ENCODE assay signal across 9 cellular contexts in genomic region chr15:74870496-74871213, GRCh38. TPM values are rescaled to one million over a fixed set of nuclear protein-coding genes. Genes with fewer than 3 reads are reported as not detected.
DNase-seq lines count a peak whose midpoint lies in the region; ATAC-seq, FAIRE-seq and TF ChIP-seq lines count a peak whose summit lies in the region.
"Had no signal": no experiment of that assay in that cellular context is flagged by ENCODE, and none has a peak within 500 bp of the region (broad histone marks: within the 10 kb centered on the region; RNA-seq: fewer than 3 reads in every experiment).

No MANE protein-coding gene starts in this region.

- DNase-seq in GM12864 (ENCODE audit: low read depth) (no peak), Peyer's patch (no peak), epithelial cell of esophagus (ENCODE audit: low read depth) (peak; percentile 81), gastrocnemius medialis (no peak), NCI-H446 treated with DMSO at 0.1 percent for 48 hours (lab: John Stamatoyannopoulos, UW) (no peak), putamen (ENCODE audit: low spot score) (no peak), urothelium cell line (ENCODE audit: low spot score) (no peak)

- H3K4me1 ChIP-seq in Peyer's patch (peaks cover 8 to 65% (median 37%) of the 10 kb centered on the region in 4 donors), gastrocnemius medialis (peaks cover 64 to 74% of the 10 kb centered on the region in 2 donors)

- TF ChIP-seq POLR2A in Peyer's patch (IDR thresholded peaks at IDR 0.05) (no peak), gastrocnemius medialis (IDR thresholded peaks at IDR 0.05) (no peak)

- ATAC-seq in gastrocnemius medialis (no peak), GM18520 (IDR thresholded peaks at IDR 0.05; ENCODE audit: unreplicated experiment) (no peak)

- H3K27ac ChIP-seq in Peyer's patch (peak overlapping the region; percentile 62 to 98 (median 94)), gastrocnemius medialis (peak overlapping the region; percentile 94 to 99 (median 96))

- TF ChIP-seq CTCF in GM12864 (IDR thresholded peaks at IDR 0.05; ENCODE audit: low read depth, low read length, missing control alignments) (no peak), Peyer's patch (IDR thresholded peaks at IDR 0.05) (no peak), epithelial cell of esophagus (IDR thresholded peaks at IDR 0.05; ENCODE audit: insufficient read depth, low read depth, low read length, missing control alignments) (no peak), gastrocnemius medialis (IDR thresholded peaks at IDR 0.05 in 4 of 5, conservative IDR thresholded peaks at IDR 0.05 in 1 of 5) (no peak)

- in situ Hi-C loops in gastrocnemius medialis (cut with MboI; ENCODE audit: low sequenced_read_pairs in 4 of 4): no loop called here

- peak overlapping the region; percentile 93 for H3K4me3 ChIP-seq in GM12864 (ENCODE audit: low read depth, low read length)
- peak overlapping the region in 2 of 4 donors; percentile 4 to 74 for H3K4me3 ChIP-seq in Peyer's patch
- H3K4me3 ChIP-seq in epithelial cell of esophagus (ENCODE audit: low read length): no peak overlapping the region
- no peak overlapping the region for H3K4me3 ChIP-seq in gastrocnemius medialis

- H3K9me3 ChIP-seq in Peyer's patch (no peaks in the 10 kb centered on the region), gastrocnemius medialis (no peaks in the 10 kb centered on the region)

- intact Hi-C loops in gastrocnemius medialis (cut with DNase I; ENCODE audit: low total_unique reads): no loop called here

- H3K36me3 ChIP-seq in Peyer's patch: peaks cover 0 to 8% (median 0%) of the 10 kb centered on the region in 3 donors
- no peaks in the 10 kb centered on the region for H3K36me3 ChIP-seq in gastrocnemius medialis

- no peak for FAIRE-seq in urothelium cell line (lab: Jason Lieb, UNC)
- FAIRE-seq: islet of Langerhans had no signal

- no peaks in the 10 kb centered on the region for H3K27me3 ChIP-seq in Peyer's patch
- no peaks in the 10 kb centered on the region for H3K27me3 ChIP-seq in gastrocnemius medialis

RNA-seq across cellular contexts. Expression of gene SCAMP2, which starts 2.5 kb away (rescaled TPM):
- 100 to 1,000 TPM in 3 of 4 donors, 10 to 100 TPM in 1; 60.2 to 206 (median 151) TPM for total RNA-seq in Peyer's patch
- total RNA-seq in gastrocnemius medialis: 100 to 1,000 TPM in 1 of 4 donors, 10 to 100 TPM in 3; 46.3 to 122 (median 74.3) TPM

RNA-seq across cellular contexts. Expression of gene MPI, which starts 19.2 kb away (rescaled TPM):
- total RNA-seq in Peyer's patch (100 to 1,000 TPM in 3 of 4 donors, 10 to 100 TPM in 1; 52.0 to 221 (median 174) TPM), gastrocnemius medialis (100 to 1,000 TPM in 2 of 4 donors, 10 to 100 TPM in 2; 66.7 to 129 (median 98.5) TPM)

RNA-seq across cellular contexts. Expression of gene ULK3, which starts 27.7 kb away (rescaled TPM):
- total RNA-seq in Peyer's patch (100 to 1,000 TPM; 194 to 508 (median 288) TPM), gastrocnemius medialis (10 to 100 TPM; 39.0 to 56.5 (median 48.1) TPM)

RNA-seq across cellular contexts. Expression of gene FAM219B, which starts 36.0 kb away (rescaled TPM):
- 10 to 100 TPM; 48.7 to 76.5 (median 57.6) TPM for total RNA-seq in Peyer's patch
- 10 to 100 TPM; 28.2 to 32.9 (median 31.2) TPM for total RNA-seq in gastrocnemius medialis

RNA-seq across cellular contexts. Expression of gene CPLX3, which starts 44.2 kb away (rescaled TPM):
- not detected for total RNA-seq in Peyer's patch
- not detected for total RNA-seq in gastrocnemius medialis
